ENCODE assay signal across 8 cellular contexts in the genomic region with DNA sequence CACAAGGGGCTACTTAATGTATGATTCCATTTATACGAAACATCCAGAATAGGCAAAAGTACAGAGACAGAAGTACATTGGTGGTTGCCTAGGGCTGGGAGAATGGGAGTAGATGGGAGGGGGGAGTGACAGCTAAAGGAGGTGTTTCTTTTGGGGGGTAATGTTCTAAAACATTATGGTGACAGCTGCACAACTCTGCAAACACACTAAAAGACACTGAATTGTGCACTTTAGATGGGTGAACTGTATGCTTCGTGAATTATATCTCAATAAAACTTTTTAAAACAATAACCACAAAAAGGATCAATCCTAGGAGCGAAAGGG. TPM values are rescaled to one million over a fixed set of nuclear protein-coding genes. Genes with fewer than 3 reads are reported as not detected.
DNase-seq lines count a peak whose midpoint lies in the region; ATAC-seq and TF ChIP-seq lines count a peak whose summit lies in the region.

No MANE protein-coding gene starts in this region.

- 16 to 17% methylated on average over 3 of the region's 3 CpGs for WGBS in gastroesophageal sphincter (ENCODE audit: low coverage in 1 of 2), 2 donors
- WGBS in sigmoid colon, 2 donors = 32 to 33% methylated on average over 3 of the region's 3 CpGs

- ATAC-seq in gastroesophageal sphincter (no peak), HG03280 (IDR thresholded peaks at IDR 0.05; ENCODE audit: unreplicated experiment) (no peak), HG03039 (IDR thresholded peaks at IDR 0.05; ENCODE audit: unreplicated experiment) (no peak)

- H3K27ac ChIP-seq in WERI-Rb-1 (peak overlapping the region; percentile 85), gastroesophageal sphincter (peak overlapping the region; percentile 70 to 87 (median 86)), sigmoid colon (peak overlapping the region; percentile 83 to 93 (median 89))

- H3K27me3 ChIP-seq in WERI-Rb-1 (ENCODE audit: insufficient read depth, low read depth, severe bottlenecking) (no peaks in the 10 kb centered on the region), gastroesophageal sphincter (peaks cover 25% of the 10 kb centered on the region), sigmoid colon (peaks cover 0 to 15% (median 0%) of the 10 kb centered on the region in 3 donors)

- H3K9me3 ChIP-seq in WERI-Rb-1 (ENCODE audit: severe bottlenecking) = no peaks in the 10 kb centered on the region
- no peaks in the 10 kb centered on the region for H3K9me3 ChIP-seq in gastroesophageal sphincter
- no peaks in the 10 kb centered on the region for H3K9me3 ChIP-seq in sigmoid colon

- H3K4me1 ChIP-seq in gastroesophageal sphincter = peaks cover 0 to 32% (median 0%) of the 10 kb centered on the region in 3 donors
- peaks cover 0 to 12% (median 9%) of the 10 kb centered on the region in 4 donors for H3K4me1 ChIP-seq in sigmoid colon

- TF ChIP-seq EP300 in gastroesophageal sphincter (IDR thresholded peaks at IDR 0.05) = no peak
- no peak for TF ChIP-seq EP300 in sigmoid colon (IDR thresholded peaks at IDR 0.05)

- no peaks in the 10 kb centered on the region for H3K36me3 ChIP-seq in WERI-Rb-1
- H3K36me3 ChIP-seq in gastroesophageal sphincter = no peaks in the 10 kb centered on the region
- H3K36me3 ChIP-seq in sigmoid colon = no peaks in the 10 kb centered on the region

- intact Hi-C loops in sigmoid colon (cut with DNase I) = loop anchor here (2.0 to 10.0 kb wide), 2 partner anchors 148 to 462 kb away; partner anchors contain the start of gene POLDIP2

- TF ChIP-seq POLR2A in gastroesophageal sphincter (IDR thresholded peaks at IDR 0.05) (no peak), sigmoid colon (IDR thresholded peaks at IDR 0.05) (no peak)

- peak overlapping the region; percentile 66 for H3K4me3 ChIP-seq in GM12875 (ENCODE audit: low read depth, low read length)
- H3K4me3 ChIP-seq in WERI-Rb-1 (ENCODE audit: low read depth, low read length) = peak overlapping the region; percentile 63
- peak overlapping the region; percentile 69 to 78 for H3K4me3 ChIP-seq in gastroesophageal sphincter
- H3K4me3 ChIP-seq in sigmoid colon = peak overlapping the region; percentile 82 to 88 (median 84)

- DNase-seq in WERI-Rb-1 (no peak), sigmoid colon (no peak)
- DNase-seq in stimulated activated CD4-positive, alpha-beta T cell treated with anti-CD3 and anti-CD28 coated beads, Interleukin-15, amount 100 ng/mL, for 24 hours = no peak
- no peak for DNase-seq in stimulated activated naive CD4-positive, alpha-beta T cell treated with Interleukin-2 at 50 U/mL for 16 hours (lab: John Stamatoyannopoulos, UW)

- TF ChIP-seq CTCF in GM12875 (IDR thresholded peaks at IDR 0.05; ENCODE audit: borderline replicate concordance, insufficient read depth, low read depth, low read length) = no peak
- no peak for TF ChIP-seq CTCF in WERI-Rb-1 (IDR thresholded peaks at IDR 0.05; ENCODE audit: low read depth, low read length)
- no peak for TF ChIP-seq CTCF in gastroesophageal sphincter (IDR thresholded peaks at IDR 0.05)
- TF ChIP-seq CTCF in sigmoid colon (IDR thresholded peaks at IDR 0.05) = no peak

RNA-seq across cellular contexts. Expression of gene LYRM9, which starts 0.7 kb away (rescaled TPM):
- total RNA-seq in gastroesophageal sphincter = 10 to 100 TPM; 11.1 to 30.3 (median 17.8) TPM
- total RNA-seq in sigmoid colon = 10 to 100 TPM; 15.5 to 27.1 (median 19.7) TPM
- 1 to 10 TPM; 2.1 to 10.0 (median 7.8) TPM for polyA plus RNA-seq in sigmoid colon
